Comparison of ENCODE assay signal across 21 cellular contexts in the genomic region with DNA sequence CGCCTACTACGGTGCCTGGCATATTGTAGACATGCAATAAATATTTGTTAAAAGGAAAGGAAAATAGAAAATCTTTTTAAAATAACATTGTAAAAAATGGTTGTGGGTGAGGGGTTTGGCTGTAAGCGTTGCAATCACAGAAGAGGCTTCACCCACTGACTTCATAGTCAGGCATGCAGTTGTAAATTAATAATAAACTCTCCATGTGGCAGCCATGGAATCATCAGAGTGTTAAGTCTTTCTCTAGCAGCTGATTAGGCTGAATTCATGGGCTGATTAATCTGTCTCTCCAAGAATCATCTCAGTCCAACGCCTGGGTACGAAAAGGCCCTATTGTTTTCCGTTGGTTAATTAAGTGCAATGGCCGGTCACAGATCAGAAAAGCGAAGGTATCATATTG.
DNase-seq lines count a peak whose midpoint lies in the region; ATAC-seq, FAIRE-seq and TF ChIP-seq lines count a peak whose summit lies in the region.
"Had no signal": no experiment of that assay in that cellular context is flagged by ENCODE, and none has a peak within 500 bp of the region (broad histone marks: within the 10 kb centered on the region; RNA-seq: fewer than 3 reads in every experiment).

No MANE protein-coding gene starts in this region.

- H3K79me2 ChIP-seq in GM23248 (ENCODE audit: insufficient read depth) (no peaks in the 10 kb centered on the region), keratinocyte (ENCODE audit: control insufficient read depth, insufficient read depth, low read length) (no peaks in the 10 kb centered on the region)

- dilution Hi-C loops in keratinocyte (cut with MboI; ENCODE audit: extremely low pct_ligation_motif_present, low sequenced_read_pairs): no loop called here

- 72 to 74% methylated on average over 8 of the region's 8 CpGs for WGBS in GM23248 (ENCODE audit: low coverage in 1 of 2, low lambda C conversion rate in 2 of 2, missing lambda C conversion rate in 2 of 2), 2 experiments

- no peak for DNase-seq in GM23248
- DNase-seq in MCF 10A (ENCODE audit: unreplicated experiment): no peak
- DNase-seq in keratinocyte (ENCODE audit: low read depth, low spot score): no peak
- DNase-seq in retina: peak; percentile 60
- no peak for DNase-seq in T-helper 2 cell
- DNase-seq in SW480 (ENCODE audit: low spot score): no peak
- DNase-seq in NCI-H1048 (lab: John Stamatoyannopoulos, UW): no peak
- DNase-seq: Calu3; CD4-positive, alpha-beta memory T cell; KBM-7; MV-4-11; NCI-H2107; NCI-H510A treated with DMSO at 0.1 percent for 48 hours had no signal

- no peak for ATAC-seq in GM18502 (IDR thresholded peaks at IDR 0.05; ENCODE audit: poor library complexity, unreplicated experiment)
- ATAC-seq: HepG2, Panc1, Right ventricle myocardium inferior had no signal

- H3K36me3 Mint-ChIP-seq in MCF 10A (ENCODE audit: insufficient read depth, unreplicated experiment): no peaks in the 10 kb centered on the region
- H3K36me3 Mint-ChIP-seq: CD4-positive, alpha-beta memory T cell had no signal

- H3K27ac ChIP-seq in GM23248: peak overlapping the region; percentile 5; the same call in 1 of the 2 replicates
- peak overlapping the region; percentile 66 for H3K27ac ChIP-seq in keratinocyte (ENCODE audit: control insufficient read depth, insufficient read depth, low read length)
- H3K27ac ChIP-seq: BLaER1 had no signal

- H3K27ac Mint-ChIP-seq in MCF 10A (ENCODE audit: low read depth, unreplicated experiment): peak overlapping the region; percentile 50
- H3K27ac Mint-ChIP-seq: CD4-positive, alpha-beta memory T cell had no signal

- H4K20me1 ChIP-seq in GM23248 (ENCODE audit: insufficient read depth) (no peaks in the 10 kb centered on the region), keratinocyte (ENCODE audit: control insufficient read depth, extremely low read depth, insufficient read depth, low read length) (no peaks in the 10 kb centered on the region)
- H4K20me1 ChIP-seq: BLaER1 had no signal

- H3K9me2 ChIP-seq in GM23248 (ENCODE audit: insufficient read depth): no peaks in the 10 kb centered on the region

- H3K4me3 Mint-ChIP-seq in MCF 10A (ENCODE audit: unreplicated experiment): no peak overlapping the region
- H3K4me3 Mint-ChIP-seq: CD4-positive, alpha-beta memory T cell had no signal

- POLR2A ChIA-PET in MCF 10A (lab: Yijun Ruan, JAX): interaction anchor here (1.4 to 5.7 kb wide), 2 partner anchors 8 to 20 kb away, joined by 3 to 37 read pairs; no protein-coding TSS in a partner anchor

- peaks cover 28% of the 10 kb centered on the region for H3F3A ChIP-seq in GM23248 (ENCODE audit: insufficient read depth)

- H3K36me3 ChIP-seq in GM23248 (ENCODE audit: low read depth): no peaks in the 10 kb centered on the region
- no peaks in the 10 kb centered on the region for H3K36me3 ChIP-seq in keratinocyte (ENCODE audit: control insufficient read depth in 2 of 2, extremely low read depth in 1 of 2, insufficient read depth in 2 of 2, low read length in 2 of 2)
- H3K36me3 ChIP-seq: BLaER1 had no signal

- FAIRE-seq in keratinocyte (lab: Jason Lieb, UNC): no peak
- FAIRE-seq: A204.1, GM12891, GM18507, HepG2 had no signal

- peaks cover 7% of the 10 kb centered on the region for H3K9me3 Mint-ChIP-seq in MCF 10A (ENCODE audit: unreplicated experiment)
- H3K9me3 Mint-ChIP-seq: CD4-positive, alpha-beta memory T cell had no signal

- H3K4me3 ChIP-seq in GM23248: no peak overlapping the region
- H3K4me3 ChIP-seq in keratinocyte (ENCODE audit: control insufficient read depth in 2 of 3, extremely low read depth in 1 of 3, insufficient read depth in 2 of 3, low read depth in 1 of 3, low read length in 3 of 3): no peak overlapping the region
- H3K4me3 ChIP-seq: BLaER1 had no signal

- H3K4me2 ChIP-seq in GM23248 (ENCODE audit: unreplicated experiment) (peak overlapping the region; percentile 19), keratinocyte (ENCODE audit: control insufficient read depth, extremely low read depth, insufficient read depth, low read depth, low read length) (peak overlapping the region; percentile 17)
- H3K4me2 ChIP-seq: BLaER1 had no signal

- H3K9me1 ChIP-seq in keratinocyte (ENCODE audit: control insufficient read depth, extremely low read depth, insufficient read depth, low read length): no peaks in the 10 kb centered on the region

- H3K9me3 ChIP-seq in GM23248 (ENCODE audit: low read depth): no peaks in the 10 kb centered on the region
- H3K9me3 ChIP-seq in keratinocyte (ENCODE audit: control insufficient read depth, low read depth, low read length): no peaks in the 10 kb centered on the region
- H3K9me3 ChIP-seq: BLaER1 had no signal

- intact Hi-C loops in MCF 10A (cut with micrococcal nuclease): loop anchor here (5.0 to 10.0 kb wide), 3 partner anchors 62 to 366 kb away; no protein-coding TSS in a partner anchor

- CTCF ChIA-PET in MCF 10A (lab: Yijun Ruan, JAX): no interaction called here

- in situ Hi-C loops in GM23248 (cut with MboI): no loop called here

- H2AFZ ChIP-seq in GM23248 (no peak overlapping the region), keratinocyte (ENCODE audit: control insufficient read depth, low read length) (no peak overlapping the region)

- H3K27me3 ChIP-seq in GM23248 (replicated peaks; ENCODE audit: insufficient read depth) (no peaks in the 10 kb centered on the region), keratinocyte (ENCODE audit: control insufficient read depth, extremely low read depth, insufficient read depth, low read length) (no peaks in the 10 kb centered on the region)
- H3K27me3 ChIP-seq: BLaER1 had no signal

- no peak overlapping the region for H3K9ac ChIP-seq in GM23248
- H3K9ac ChIP-seq in keratinocyte (ENCODE audit: control insufficient read depth, extremely low read depth, insufficient read depth, low read length): no peak overlapping the region
- H3K9ac ChIP-seq: BLaER1 had no signal

- BruUV-seq in MCF 10A (replicated peaks; lab: Mats Ljungman, UMichigan): no TSS peak

- TF ChIP-seq CTCF in MCF 10A (IDR thresholded peaks at IDR 0.05; ENCODE audit: unreplicated experiment) (no peak), keratinocyte (optimal IDR thresholded peaks at IDR 0.05 in 1 of 3, IDR thresholded peaks at IDR 0.05 in 1 of 3, conservative IDR thresholded peaks at IDR 0.05 in 1 of 3; ENCODE audit: extremely low read depth in 1 of 3, insufficient read depth in 2 of 3, low read length in 3 of 3) (no peak)

- H3K4me1 Mint-ChIP-seq in MCF 10A (ENCODE audit: insufficient read depth, unreplicated experiment): peaks cover 39% of the 10 kb centered on the region
- H3K4me1 Mint-ChIP-seq: CD4-positive, alpha-beta memory T cell had no signal

- no peaks in the 10 kb centered on the region for H3K27me3 Mint-ChIP-seq in MCF 10A (ENCODE audit: insufficient read depth, unreplicated experiment)

- peaks cover 39% of the 10 kb centered on the region for H3K4me1 ChIP-seq in GM23248 (ENCODE audit: insufficient read depth)
- peaks cover 52% of the 10 kb centered on the region for H3K4me1 ChIP-seq in keratinocyte (ENCODE audit: control insufficient read depth, extremely low read depth, insufficient read depth, low read length)
- H3K4me1 ChIP-seq: BLaER1 had no signal
